ENCODE assay signal across 9 cellular contexts in genomic region chr19:40778865-40779284, GRCh38. TPM values are rescaled to one million over a fixed set of nuclear protein-coding genes. Genes with fewer than 3 reads are reported as not detected.
DNase-seq lines count a peak whose midpoint lies in the region; ATAC-seq and TF ChIP-seq lines count a peak whose summit lies in the region.
"Had no signal": no experiment of that assay in that cellular context is flagged by ENCODE, and none has a peak within 500 bp of the region (broad histone marks: within the 10 kb centered on the region; RNA-seq: fewer than 3 reads in every experiment).

No MANE protein-coding gene starts in this region.

- H3K79me2 ChIP-seq in hepatocyte: peaks cover 4% of the 10 kb centered on the region

- H3K36me3 Mint-ChIP-seq in stimulated activated effector memory CD8-positive, alpha-beta T cell treated with anti-CD3 and anti-CD28 coated beads, Interleukin-12 subunit alpha, Interleukin-12 subunit beta, amount 100 ng/mL, for 72 hours: peaks cover 61% of the 10 kb centered on the region

- DNase-seq in HFF-Myc (ENCODE audit: extremely low read depth, low read depth) (no peak), hepatocyte (ENCODE audit: low spot score) (peak; percentile 57), KBM-7 (no peak)
- no peak for DNase-seq in stimulated activated effector memory CD8-positive, alpha-beta T cell treated with anti-CD3 and anti-CD28 coated beads, Interleukin-12 subunit alpha, Interleukin-12 subunit beta, amount 100 ng/mL, for 72 hours (ENCODE audit: low spot score in 2 of 2)
- no peak for DNase-seq in stimulated activated CD4-positive, alpha-beta T cell treated with anti-CD3 and anti-CD28 coated beads, Interleukin-1b, Interleukin-23, amount 100 ng/mL, for 48 hours

- H3K4me2 ChIP-seq in hepatocyte: peak overlapping the region; percentile 72

- H3K27ac Mint-ChIP-seq in stimulated activated effector memory CD8-positive, alpha-beta T cell treated with anti-CD3 and anti-CD28 coated beads, Interleukin-12 subunit alpha, Interleukin-12 subunit beta, amount 100 ng/mL, for 72 hours: peak overlapping the region; percentile 95

- H3K27ac ChIP-seq in VCaP: peak overlapping the region; percentile 91
- peak overlapping the region; percentile 95 for H3K27ac ChIP-seq in hepatocyte

- no peaks in the 10 kb centered on the region for H3K9me3 ChIP-seq in hepatocyte (ENCODE audit: low read depth)

- H3K4me1 ChIP-seq in hepatocyte (ENCODE audit: insufficient read depth): peaks cover 6% of the 10 kb centered on the region

- H3K27me3 ChIP-seq in hepatocyte: no peaks in the 10 kb centered on the region

- H3K9me3 Mint-ChIP-seq in stimulated activated effector memory CD8-positive, alpha-beta T cell treated with anti-CD3 and anti-CD28 coated beads, Interleukin-12 subunit alpha, Interleukin-12 subunit beta, amount 100 ng/mL, for 72 hours: no peaks in the 10 kb centered on the region

- H3K4me3 Mint-ChIP-seq in stimulated activated effector memory CD8-positive, alpha-beta T cell treated with anti-CD3 and anti-CD28 coated beads, Interleukin-12 subunit alpha, Interleukin-12 subunit beta, amount 100 ng/mL, for 72 hours: peak overlapping the region; percentile 95

- in situ Hi-C loops in KBM-7 (cut with MboI; ENCODE audit: low pct_unique_long_range_greater_than_20kb, low sequenced_read_pairs): no loop called here

- H3K9me2 ChIP-seq in hepatocyte (replicated peaks; ENCODE audit: insufficient read depth): no peaks in the 10 kb centered on the region

- H3K4me1 Mint-ChIP-seq in stimulated activated effector memory CD8-positive, alpha-beta T cell treated with anti-CD3 and anti-CD28 coated beads, Interleukin-12 subunit alpha, Interleukin-12 subunit beta, amount 100 ng/mL, for 72 hours: peaks cover 54% of the 10 kb centered on the region

- TF ChIP-seq CTCF in HFF-Myc (IDR thresholded peaks at IDR 0.05; ENCODE audit: low read depth, low read length, missing control alignments): no peak
- TF ChIP-seq CTCF in VCaP (conservative IDR thresholded peaks at IDR 0.05): no peak
- no peak for TF ChIP-seq CTCF in hepatocyte (IDR thresholded peaks at IDR 0.05; ENCODE audit: poor library complexity)

- WGBS in hepatocyte (ENCODE audit: low lambda C conversion rate, missing lambda C conversion rate): 5% methylated on average over 5 of the region's 5 CpGs

- peak overlapping the region; percentile 50 for H3K4me3 ChIP-seq in HFF-Myc (replicated peaks; ENCODE audit: low read depth, low read length)
- H3K4me3 ChIP-seq in hepatocyte: peak overlapping the region; percentile 26

- H4K20me1 ChIP-seq in hepatocyte (ENCODE audit: insufficient read depth, poor library complexity, severe bottlenecking): no peaks in the 10 kb centered on the region

- no peak for ATAC-seq in stimulated activated effector memory CD8-positive, alpha-beta T cell treated with anti-CD3 and anti-CD28 coated beads, Interleukin-12 subunit alpha, Interleukin-12 subunit beta, amount 100 ng/mL, for 72 hours
- ATAC-seq in GM21515 (IDR thresholded peaks at IDR 0.05; ENCODE audit: unreplicated experiment) (no peak), GM18870 (IDR thresholded peaks at IDR 0.05; ENCODE audit: unreplicated experiment) (no peak)

- H2AFZ ChIP-seq in hepatocyte: no peak overlapping the region

- H3K36me3 ChIP-seq in hepatocyte (replicated peaks; ENCODE audit: insufficient read depth, low read depth): no peaks in the 10 kb centered on the region

RNA-seq across cellular contexts. Expression of gene RAB4B, which starts 0.8 kb away (rescaled TPM):
- 20.2 and 29.1 TPM in 2 replicates for total RNA-seq in hepatocyte
- polyA plus RNA-seq in hepatocyte: 49.3 and 60.8 TPM in 2 replicates

RNA-seq across cellular contexts. Expression of gene MIA, which starts 3.6 kb away (rescaled TPM):
- 0.88 TPM in 1 of 2 replicates, not detected in the other for total RNA-seq in hepatocyte
- polyA plus RNA-seq in hepatocyte: 0.86 and 2.0 TPM in 2 replicates
- total RNA-seq: subcutaneous adipose tissue had no signal

RNA-seq across cellular contexts. Expression of gene EGLN2, which starts 20.1 kb away (rescaled TPM):
- 84.4 and 88.4 TPM in 2 replicates for total RNA-seq in hepatocyte
- polyA plus RNA-seq in hepatocyte: 119 and 121 TPM in 2 replicates

RNA-seq across cellular contexts. Expression of gene SNRPA, which starts 27.9 kb away (rescaled TPM):
- 25.1 and 33.2 TPM in 2 replicates for total RNA-seq in hepatocyte
- 86.9 and 95.0 TPM in 2 replicates for polyA plus RNA-seq in hepatocyte

RNA-seq across cellular contexts. Expression of gene ACTMAP, which starts 28.6 kb away (rescaled TPM):
- total RNA-seq in hepatocyte: 3.2 and 3.8 TPM in 2 replicates
- 14.8 and 19.1 TPM in 2 replicates for polyA plus RNA-seq in hepatocyte
